Comparison of ENCODE assay signal across 8 cellular contexts in the genomic region with DNA sequence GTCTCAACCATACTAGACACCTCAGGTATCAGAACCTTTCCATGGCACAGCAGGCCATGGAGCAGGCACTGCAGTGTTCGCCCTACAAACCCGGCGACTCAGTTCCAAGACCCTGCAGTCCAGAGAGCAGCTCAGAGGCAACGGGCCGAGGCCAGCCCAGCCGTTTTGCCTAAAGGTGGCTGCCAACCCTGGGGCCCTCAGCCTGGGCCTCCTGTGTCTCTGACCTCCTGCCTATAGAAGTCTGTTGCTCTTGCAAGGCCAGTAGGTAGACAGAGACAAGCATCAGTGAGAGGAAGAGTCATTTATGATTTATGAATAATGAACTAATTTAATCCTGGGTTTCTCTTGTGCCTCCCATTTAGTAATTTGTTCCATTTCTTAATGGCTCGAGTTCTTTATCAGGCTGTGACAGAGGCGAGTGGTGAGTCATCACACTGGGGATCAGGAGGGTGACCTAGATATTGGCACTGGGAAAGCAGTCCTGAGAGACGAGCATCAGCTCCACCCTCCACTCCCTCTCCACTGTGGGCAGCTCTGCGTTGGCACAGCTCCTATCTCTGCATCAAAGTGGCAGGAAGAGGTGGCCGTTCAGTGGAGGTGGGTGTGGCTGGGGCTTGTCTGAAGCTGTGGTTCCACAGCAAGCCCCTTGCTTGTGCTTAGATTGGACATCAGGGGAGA.
DNase-seq lines count a peak whose midpoint lies in the region; ATAC-seq lines count a peak whose summit lies in the region.

No MANE protein-coding gene starts in this region.

- CTCF ChIA-PET in T-cell (lab: Charles Lee) = no interaction called here

- H3K9me3 Mint-ChIP-seq in T-cell = no peaks in the 10 kb centered on the region
- no peaks in the 10 kb centered on the region for H3K9me3 Mint-ChIP-seq in dendritic cell treated with granulocyte-macrophage colony-stimulating factor and Interleukin-4, amounts not matched to agents 40 ng/mL and 50 ng/mL, for 4 days
- no peaks in the 10 kb centered on the region for H3K9me3 Mint-ChIP-seq in natural killer cell treated with Interleukin-12 subunit alpha and Interleukin-12 subunit beta and Interleukin-15 and Interleukin-18, amount 100 ng/mL, for 72 hours
- H3K9me3 Mint-ChIP-seq in activated T-helper 2 cell treated with anti-CD3 and anti-CD28 coated beads, Interferon-gamma antibody, Interleukin-2, Interleukin-4, amounts not matched to agents 10 μg/mL and 5 μg/mL and 100 μg/mL, durations not matched to agents 14 hours and 24 hours and 36 hours = no peaks in the 10 kb centered on the region

- DNase-seq in EH (ENCODE audit: low read depth) (peak; percentile 65), T-cell (peak in 10 of 34 experiments; percentile 3 to 26 (median 13)), NCI-H2107 treated with DMSO at 0.1 percent for 48 hours (lab: John Stamatoyannopoulos, UW; ENCODE audit: unreplicated experiment) (no peak)
- DNase-seq in natural killer cell treated with Interleukin-12 subunit alpha and Interleukin-12 subunit beta and Interleukin-15 and Interleukin-18, amount 100 ng/mL, for 72 hours (ENCODE audit: low spot score) = no peak
- no peak for DNase-seq in activated T-helper 2 cell treated with anti-CD3 and anti-CD28 coated beads, Interferon-gamma antibody, Interleukin-2, Interleukin-4, amounts not matched to agents 10 μg/mL and 5 μg/mL and 100 μg/mL, durations not matched to agents 14 hours and 24 hours and 36 hours (ENCODE audit: low spot score)

- H3K36me3 Mint-ChIP-seq in T-cell = no peaks in the 10 kb centered on the region
- H3K36me3 Mint-ChIP-seq in dendritic cell treated with granulocyte-macrophage colony-stimulating factor and Interleukin-4, amounts not matched to agents 40 ng/mL and 50 ng/mL, for 4 days (ENCODE audit: low read depth) = no peaks in the 10 kb centered on the region
- H3K36me3 Mint-ChIP-seq in natural killer cell treated with Interleukin-12 subunit alpha and Interleukin-12 subunit beta and Interleukin-15 and Interleukin-18, amount 100 ng/mL, for 72 hours = no peaks in the 10 kb centered on the region
- no peaks in the 10 kb centered on the region for H3K36me3 Mint-ChIP-seq in activated T-helper 2 cell treated with anti-CD3 and anti-CD28 coated beads, Interferon-gamma antibody, Interleukin-2, Interleukin-4, amounts not matched to agents 10 μg/mL and 5 μg/mL and 100 μg/mL, durations not matched to agents 14 hours and 24 hours and 36 hours (ENCODE audit: low read depth)

- no peak overlapping the region for H3K4me3 Mint-ChIP-seq in T-cell
- H3K4me3 Mint-ChIP-seq in dendritic cell treated with granulocyte-macrophage colony-stimulating factor and Interleukin-4, amounts not matched to agents 40 ng/mL and 50 ng/mL, for 4 days = no peak overlapping the region
- H3K4me3 Mint-ChIP-seq in natural killer cell treated with Interleukin-12 subunit alpha and Interleukin-12 subunit beta and Interleukin-15 and Interleukin-18, amount 100 ng/mL, for 72 hours = no peak overlapping the region
- H3K4me3 Mint-ChIP-seq in activated T-helper 2 cell treated with anti-CD3 and anti-CD28 coated beads, Interferon-gamma antibody, Interleukin-2, Interleukin-4, amounts not matched to agents 10 μg/mL and 5 μg/mL and 100 μg/mL, durations not matched to agents 14 hours and 24 hours and 36 hours (ENCODE audit: low read depth) = no peak overlapping the region

- no peaks in the 10 kb centered on the region for H3K27me3 Mint-ChIP-seq in T-cell
- peaks cover 6% of the 10 kb centered on the region for H3K27me3 Mint-ChIP-seq in dendritic cell treated with granulocyte-macrophage colony-stimulating factor and Interleukin-4, amounts not matched to agents 40 ng/mL and 50 ng/mL, for 4 days
- H3K27me3 Mint-ChIP-seq in natural killer cell treated with Interleukin-12 subunit alpha and Interleukin-12 subunit beta and Interleukin-15 and Interleukin-18, amount 100 ng/mL, for 72 hours = peaks cover 2 to 11% of the 10 kb centered on the region in 2 donors
- peaks cover 13% of the 10 kb centered on the region for H3K27me3 Mint-ChIP-seq in activated T-helper 2 cell treated with anti-CD3 and anti-CD28 coated beads, Interferon-gamma antibody, Interleukin-2, Interleukin-4, amounts not matched to agents 10 μg/mL and 5 μg/mL and 100 μg/mL, durations not matched to agents 14 hours and 24 hours and 36 hours (ENCODE audit: low read depth)

- POLR2A ChIA-PET in T-cell (lab: Charles Lee) = no interaction called here

- intact Hi-C loops in dendritic cell treated with granulocyte-macrophage colony-stimulating factor and Interleukin-4, amounts not matched to agents 40 ng/mL and 50 ng/mL, for 4 days (cut with micrococcal nuclease) = no loop called here
- intact Hi-C loops in activated T-helper 2 cell treated with anti-CD3 and anti-CD28 coated beads, Interferon-gamma antibody, Interleukin-2, Interleukin-4, amounts not matched to agents 10 μg/mL and 5 μg/mL and 100 μg/mL, durations not matched to agents 14 hours and 24 hours and 36 hours (cut with micrococcal nuclease) = no loop called here

- ATAC-seq in T-cell (replicated peaks in 1 of 4) (peak; percentile 25 to 52 (median 50)), HG03354 (IDR thresholded peaks at IDR 0.05; ENCODE audit: poor library complexity, severe bottlenecking, unreplicated experiment) (no peak), GM18502 (IDR thresholded peaks at IDR 0.05; ENCODE audit: poor library complexity, unreplicated experiment) (no peak)
- ATAC-seq in natural killer cell treated with Interleukin-12 subunit alpha and Interleukin-12 subunit beta and Interleukin-15 and Interleukin-18, amount 100 ng/mL, for 72 hours = peak; percentile 52 to 56

- H3K4me1 Mint-ChIP-seq in T-cell = peaks cover 18 to 45% (median 24%) of the 10 kb centered on the region in 3 donors
- H3K4me1 Mint-ChIP-seq in dendritic cell treated with granulocyte-macrophage colony-stimulating factor and Interleukin-4, amounts not matched to agents 40 ng/mL and 50 ng/mL, for 4 days (ENCODE audit: low read depth) = peaks cover 54% of the 10 kb centered on the region
- H3K4me1 Mint-ChIP-seq in natural killer cell treated with Interleukin-12 subunit alpha and Interleukin-12 subunit beta and Interleukin-15 and Interleukin-18, amount 100 ng/mL, for 72 hours (ENCODE audit: low read depth in 2 of 2) = peaks cover 13 to 29% of the 10 kb centered on the region in 2 donors
- H3K4me1 Mint-ChIP-seq in activated T-helper 2 cell treated with anti-CD3 and anti-CD28 coated beads, Interferon-gamma antibody, Interleukin-2, Interleukin-4, amounts not matched to agents 10 μg/mL and 5 μg/mL and 100 μg/mL, durations not matched to agents 14 hours and 24 hours and 36 hours (ENCODE audit: low read depth) = peaks cover 16% of the 10 kb centered on the region

- peak overlapping the region; percentile 66 to 81 for H3K27ac Mint-ChIP-seq in T-cell
- peak overlapping the region; percentile 41 for H3K27ac Mint-ChIP-seq in dendritic cell treated with granulocyte-macrophage colony-stimulating factor and Interleukin-4, amounts not matched to agents 40 ng/mL and 50 ng/mL, for 4 days
- H3K27ac Mint-ChIP-seq in natural killer cell treated with Interleukin-12 subunit alpha and Interleukin-12 subunit beta and Interleukin-15 and Interleukin-18, amount 100 ng/mL, for 72 hours = peak overlapping the region in 1 of 2 donors; percentile 44
- no peak overlapping the region for H3K27ac Mint-ChIP-seq in activated T-helper 2 cell treated with anti-CD3 and anti-CD28 coated beads, Interferon-gamma antibody, Interleukin-2, Interleukin-4, amounts not matched to agents 10 μg/mL and 5 μg/mL and 100 μg/mL, durations not matched to agents 14 hours and 24 hours and 36 hours

Comparison
In these comparisons a context has a peak if more than half of its experiments do, and no peak if none do; other contexts are left out.
1. ATAC-seq: peak in T-cell (4 of 4) and natural killer cell treated with Interleukin-12 subunit alpha and Interleukin-12 subunit beta and Interleukin-15 and Interleukin-18, amount 100 ng/mL, for 72 hours (2 of 2); none in HG03354 (single experiment) and GM18502 (single experiment).